28 cellular contexts compared by ENCODE assay signal in genomic region chr5:59322058-59322457, GRCh38.
"Had no signal": no experiment of that assay in that cellular context is flagged by ENCODE, and none has a peak within 500 bp of the region (broad histone marks: within the 10 kb centered on the region; RNA-seq: fewer than 3 reads in every experiment).

No MANE protein-coding gene starts in this region.

- H3K36me3 Mint-ChIP-seq: activated CD8-positive, alpha-beta memory T cell treated with anti-CD3 and anti-CD28 coated beads, Interleukin-2, amount 10 ng/mL, durations not matched to agents 7 days and 5 days; activated naive CD8-positive, alpha-beta T cell; brain; WTC11 had no signal

- H3K4me1 Mint-ChIP-seq: activated CD4-positive, alpha-beta T cell treated with anti-CD3 and anti-CD28 coated beads, Interleukin-2, amount 10 ng/mL, durations not matched to agents 7 days and 5 days; activated CD8-positive, alpha-beta memory T cell treated with anti-CD3 and anti-CD28 coated beads, Interleukin-2, amount 10 ng/mL, durations not matched to agents 7 days and 5 days had no signal

- H3K27ac Mint-ChIP-seq: activated CD4-positive, alpha-beta T cell treated with anti-CD3 and anti-CD28 coated beads, Interleukin-2, amount 10 ng/mL, durations not matched to agents 7 days and 5 days; activated CD8-positive, alpha-beta memory T cell treated with anti-CD3 and anti-CD28 coated beads, Interleukin-2, amount 10 ng/mL, durations not matched to agents 7 days and 5 days; activated CD8-positive, alpha-beta T cell treated with anti-CD3 and anti-CD28 coated beads for 36 hours; activated naive CD8-positive, alpha-beta T cell; activated T-helper 2 cell treated with anti-CD3 and anti-CD28 coated beads, Interferon-gamma antibody, Interleukin-2, Interleukin-4, amounts not matched to agents 10 μg/mL and 5 μg/mL and 100 μg/mL, durations not matched to agents 14 hours and 24 hours and 36 hours; effector memory CD8-positive, alpha-beta T cell; progenitor cell of endocrine pancreas; WTC11 had no signal

- ATAC-seq: activated CD8-positive, alpha-beta memory T cell treated with anti-CD3 and anti-CD28 coated beads, Interleukin-2, amount 10 ng/mL, durations not matched to agents 7 days and 5 days; activated CD8-positive, alpha-beta T cell treated with anti-CD3 and anti-CD28 coated beads for 36 hours; effector memory CD8-positive, alpha-beta T cell; left lobe of liver; lower lobe of right lung; WTC11 had no signal

- H3K4me3 Mint-ChIP-seq: activated CD4-positive, alpha-beta T cell treated with anti-CD3 and anti-CD28 coated beads, Interleukin-2, amount 10 ng/mL, durations not matched to agents 7 days and 5 days; activated CD8-positive, alpha-beta memory T cell treated with anti-CD3 and anti-CD28 coated beads, Interleukin-2, amount 10 ng/mL, durations not matched to agents 7 days and 5 days; activated CD8-positive, alpha-beta T cell treated with anti-CD3 and anti-CD28 coated beads for 36 hours; activated naive CD8-positive, alpha-beta T cell; brain; effector memory CD8-positive, alpha-beta T cell; nephron progenitor cell; WTC11 had no signal

- H3K9me3 ChIP-seq: lower lobe of right lung, neutrophil, tibial nerve had no signal

- H3K27me3 ChIP-seq: neutrophil, tibial nerve had no signal

- H3K27ac ChIP-seq: lower lobe of right lung, neutrophil, tibial nerve had no signal

- H3K4me3 ChIP-seq: lower lobe of right lung, tibial nerve had no signal

- FAIRE-seq: keratinocyte had no signal

- H3K36me3 ChIP-seq: lower lobe of right lung, neutrophil, tibial nerve had no signal

- H3K9me3 Mint-ChIP-seq: activated CD4-positive, alpha-beta T cell treated with anti-CD3 and anti-CD28 coated beads, Interleukin-2, amount 10 ng/mL, durations not matched to agents 7 days and 5 days; activated CD8-positive, alpha-beta T cell treated with anti-CD3 and anti-CD28 coated beads for 36 hours; activated T-helper 2 cell treated with anti-CD3 and anti-CD28 coated beads, Interferon-gamma antibody, Interleukin-2, Interleukin-4, amounts not matched to agents 10 μg/mL and 5 μg/mL and 100 μg/mL, durations not matched to agents 14 hours and 24 hours and 36 hours; brain; effector memory CD8-positive, alpha-beta T cell; nephron progenitor cell; WTC11 had no signal

- DNase-seq: activated CD4-positive, alpha-beta T cell treated with anti-CD3 and anti-CD28 coated beads for 1 hour; activated CD4-positive, alpha-beta T cell treated with anti-CD3 and anti-CD28 coated beads, Interleukin-2, amount 10 ng/mL, durations not matched to agents 7 days and 5 days; activated CD8-positive, alpha-beta memory T cell treated with anti-CD3 and anti-CD28 coated beads, Interleukin-2, amount 10 ng/mL, durations not matched to agents 7 days and 5 days; activated CD8-positive, alpha-beta T cell treated with anti-CD3 and anti-CD28 coated beads for 36 hours; activated naive CD4-positive, alpha-beta T cell; activated T-cell treated with anti-CD3 and anti-CD28 coated beads, Interleukin-2, amount 50 U/mL, for 48 hours; aorta; caudate nucleus; cortex of kidney; effector memory CD8-positive, alpha-beta T cell; head of caudate nucleus; hippocampal formation; lower lobe of right lung; mesenchymal stem cell; nephron progenitor cell; stimulated activated CD4-positive, alpha-beta T cell treated with anti-CD3 and anti-CD28 coated beads, Interleukin-15, amount 100 ng/mL, for 24 hours; stimulated activated CD4-positive, alpha-beta T cell treated with anti-CD3 and anti-CD28 coated beads, Interleukin-2, amount 100 ng/mL, for 24 hours; stimulated activated naive CD4-positive, alpha-beta T cell; T-helper 2 cell had no signal
